Comparison of ENCODE assay signal across 32 cellular contexts in the genomic region with DNA sequence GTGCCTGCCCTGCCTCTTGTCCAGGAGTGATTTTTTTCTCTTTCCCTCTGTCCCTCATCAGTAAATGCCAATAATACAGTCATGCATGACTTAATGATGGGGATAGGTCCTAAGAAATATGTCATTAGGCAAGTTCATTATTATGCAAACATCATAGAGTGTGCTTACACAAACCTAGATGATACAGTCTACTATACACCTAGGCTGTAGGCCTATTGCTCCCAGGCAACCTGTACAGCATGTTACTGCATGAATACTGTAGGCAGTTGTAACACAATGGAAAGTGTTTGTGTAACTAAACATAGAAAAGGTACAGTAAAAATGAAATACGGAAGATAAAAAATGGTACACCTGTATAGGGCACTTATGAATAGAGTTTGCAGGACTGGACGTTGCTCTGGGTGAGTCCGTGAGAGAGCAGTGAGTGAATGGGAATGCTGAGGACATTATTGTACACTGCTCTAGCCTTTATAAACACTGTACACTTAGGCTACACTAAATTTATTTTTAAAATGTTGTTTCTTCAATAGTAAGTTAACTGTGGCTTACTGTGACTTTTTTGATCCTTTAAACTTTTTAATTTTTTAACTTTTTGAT. TPM values are rescaled to one million over a fixed set of nuclear protein-coding genes. Genes with fewer than 3 reads are reported as not detected.
"Had no signal": no experiment of that assay in that cellular context is flagged by ENCODE, and none has a peak within 500 bp of the region (broad histone marks: within the 10 kb centered on the region; RNA-seq: fewer than 3 reads in every experiment).

No MANE protein-coding gene starts in this region.

- H3K36me3 ChIP-seq: cardiac muscle cell, SJSA1 had no signal

- H3K27ac ChIP-seq: cardiac muscle cell, SJSA1 had no signal

- ATAC-seq: activated naive CD4-positive, alpha-beta T cell treated with anti-CD3 and anti-CD28 coated beads, Interleukin-2, amount 50 U/mL, for 72 hours; activated naive CD8-positive, alpha-beta T cell treated with anti-CD3 and anti-CD28 coated beads, Interleukin-2, amount 50 U/mL, for 24 hours; activated T-cell treated with anti-CD3 and anti-CD28 coated beads, Interleukin-2, amount 50 U/mL, for 4 hours; PC-3; SK-N-SH treated with all-trans-retinoic acid at 6 μM for 48 hours had no signal

- H3K9me3 Mint-ChIP-seq: activated CD4-positive, alpha-beta T cell treated with anti-CD3 and anti-CD28 coated beads, Interleukin-2, amount 10 ng/mL, durations not matched to agents 24 days and 14 days; activated naive CD4-positive, alpha-beta T cell treated with anti-CD3 and anti-CD28 coated beads, Interleukin-2, amount 50 U/mL, for 72 hours; activated naive CD8-positive, alpha-beta T cell treated with anti-CD3 and anti-CD28 coated beads, Interleukin-2, amount 50 U/mL, for 24 hours; activated T-cell treated with anti-CD3 and anti-CD28 coated beads, Interleukin-2, amount 50 U/mL, for 4 hours had no signal

- H3K27me3 ChIP-seq: cardiac muscle cell had no signal

- H3K4me3 ChIP-seq: cardiac muscle cell, SJSA1 had no signal

- H3K4me1 Mint-ChIP-seq: activated B cell treated with CpG ODN at 0.5 μM for 24 hours; activated CD4-positive, alpha-beta T cell treated with anti-CD3 and anti-CD28 coated beads, Interleukin-2, amount 10 ng/mL, durations not matched to agents 24 days and 14 days; activated naive CD8-positive, alpha-beta T cell treated with anti-CD3 and anti-CD28 coated beads, Interleukin-2, amount 50 U/mL, for 24 hours; brain had no signal

- H3K9me3 ChIP-seq: SJSA1 had no signal

- H3K4me1 ChIP-seq: SJSA1 had no signal

- H3K4me3 Mint-ChIP-seq: activated B cell treated with CpG ODN at 0.5 μM for 24 hours; activated CD4-positive, alpha-beta T cell treated with anti-CD3 and anti-CD28 coated beads, Interleukin-2, amount 10 ng/mL, durations not matched to agents 24 days and 14 days; activated naive CD8-positive, alpha-beta T cell treated with anti-CD3 and anti-CD28 coated beads, Interleukin-2, amount 50 U/mL, for 24 hours; activated T-cell treated with anti-CD3 and anti-CD28 coated beads, Interleukin-2, amount 50 U/mL, for 4 hours; brain had no signal

- FAIRE-seq: astrocyte, RCC 7860 had no signal

- DNase-seq: activated B cell treated with CpG ODN at 0.5 μM for 24 hours; activated CD4-positive, alpha-beta T cell treated with anti-CD3 and anti-CD28 coated beads for 1 hour; activated CD4-positive, alpha-beta T cell treated with anti-CD3 and anti-CD28 coated beads, Interleukin-2, amount 10 ng/mL, durations not matched to agents 24 days and 14 days; activated CD4-positive, alpha-beta T cell treated with anti-CD3 and anti-CD28 coated beads, Interleukin-2, amount 50 U/mL, for 48 hours; activated CD8-positive, alpha-beta memory T cell treated with anti-CD3 and anti-CD28 coated beads for 24 hours; activated effector memory CD4-positive, alpha-beta T cell treated with anti-CD3 and anti-CD28 coated beads, Interleukin-2, amount 50 U/mL, for 16 hours; activated naive CD4-positive, alpha-beta T cell treated with Interleukin-2 at 50 U/mL for 16 hours; activated naive CD8-positive, alpha-beta T cell treated with anti-CD3 and anti-CD28 coated beads, Interleukin-2, amount 50 U/mL, for 24 hours; activated T-cell treated with anti-CD3 and anti-CD28 coated beads, Interleukin-2, amount 50 U/mL, for 4 hours; amygdala; KG1; NCI-H1048; NCI-H146; NCI-H187 treated with DMSO at 0.1 percent for 48 hours; NCI-H2081 treated with DMSO at 0.1 percent for 48 hours; NCI-H2171; NCI-H2227 treated with DMSO at 0.1 percent for 48 hours; NCI-H446 treated with DMSO at 0.1 percent for 48 hours; NCI-H526 treated with DMSO at 0.1 percent for 48 hours; PC-3; SHP77; SW 1271 had no signal

- H3K27me3 Mint-ChIP-seq: brain had no signal

- H3K36me3 Mint-ChIP-seq: activated naive CD4-positive, alpha-beta T cell treated with anti-CD3 and anti-CD28 coated beads, Interleukin-2, amount 50 U/mL, for 72 hours had no signal

- H3K27ac Mint-ChIP-seq: activated B cell treated with CpG ODN at 0.5 μM for 24 hours; activated CD4-positive, alpha-beta T cell treated with anti-CD3 and anti-CD28 coated beads, Interleukin-2, amount 10 ng/mL, durations not matched to agents 24 days and 14 days; activated naive CD4-positive, alpha-beta T cell treated with anti-CD3 and anti-CD28 coated beads, Interleukin-2, amount 50 U/mL, for 72 hours; activated naive CD8-positive, alpha-beta T cell treated with anti-CD3 and anti-CD28 coated beads, Interleukin-2, amount 50 U/mL, for 24 hours; brain had no signal

RNA-seq across cellular contexts. Expression of a gene that starts 22.1 kb away (rescaled TPM):
- total RNA-seq: activated B cell treated with CpG ODN at 0.5 μM for 24 hours; activated CD4-positive, alpha-beta T cell treated with anti-CD3 and anti-CD28 coated beads, Interleukin-2, amount 10 ng/mL, durations not matched to agents 24 days and 14 days; activated naive CD4-positive, alpha-beta T cell treated with anti-CD3 and anti-CD28 coated beads, Interleukin-2, amount 50 U/mL, for 72 hours; activated T-cell treated with anti-CD3 and anti-CD28 coated beads, Interleukin-2, amount 50 U/mL, for 4 hours; astrocyte; cardiac muscle cell; LHCN-M2; M059J; PC-3; SJSA1; T-helper 1 cell treated with Interleukin-12 subunit alpha and Interleukin-12 subunit beta and Interleukin-4 antibody, amounts not matched to agents 30 ng/mL and 1 ng/mL, for 36 hours had no signal
- polyA plus RNA-seq: cardiac muscle cell had no signal

RNA-seq across cellular contexts. Expression of a gene that starts 34.5 kb away (rescaled TPM):
- total RNA-seq: SJSA1 had no signal
